8 cellular contexts compared by ENCODE assay signal in the genomic region with DNA sequence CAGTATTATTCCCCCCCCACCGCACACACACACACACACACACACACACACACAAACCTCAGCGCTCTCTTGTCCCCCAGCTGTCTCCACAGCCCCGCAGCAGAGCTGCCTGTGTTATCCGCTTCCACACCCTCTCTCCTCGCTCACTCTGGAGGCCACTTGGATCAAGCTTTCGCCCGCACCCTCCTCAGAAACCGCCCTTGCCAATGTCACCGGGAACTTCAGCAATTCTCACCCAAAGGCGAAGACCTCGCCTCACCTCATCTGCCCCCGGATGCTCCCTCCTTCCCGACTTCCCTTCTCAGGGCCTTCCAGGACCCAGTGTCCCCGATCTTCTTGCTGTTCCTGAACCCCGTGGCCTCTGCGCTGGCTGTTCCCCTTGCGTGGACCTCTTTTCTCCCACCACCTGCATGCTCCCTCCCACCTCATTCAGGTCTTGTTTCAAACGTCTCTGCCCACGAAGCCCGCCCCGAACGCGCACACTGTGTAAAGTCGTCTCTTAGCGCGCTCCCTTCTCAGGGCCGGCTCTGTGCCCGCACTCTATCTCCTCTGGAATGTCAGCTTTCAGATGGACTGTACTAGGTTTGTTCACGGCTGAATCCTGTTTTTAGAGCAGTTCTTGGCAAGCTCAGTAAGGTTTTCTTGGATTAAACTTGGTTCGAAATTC. TPM values are rescaled to one million over a fixed set of nuclear protein-coding genes. Genes with fewer than 3 reads are reported as not detected.
DNase-seq lines count a peak whose midpoint lies in the region; ATAC-seq, FAIRE-seq and TF ChIP-seq lines count a peak whose summit lies in the region.

No MANE protein-coding gene starts in this region.

- peaks cover 8% of the 10 kb centered on the region for H3K27me3 ChIP-seq in CD4-positive, CD25-positive, alpha-beta regulatory T cell (ENCODE audit: control insufficient read depth, insufficient read depth, low read length)
- no peaks in the 10 kb centered on the region for H3K27me3 ChIP-seq in pancreas

- peaks cover 14 to 41% (median 28%) of the 10 kb centered on the region in 4 donors for H3K4me1 Mint-ChIP-seq in CD4-positive, CD25-positive, alpha-beta regulatory T cell
- H3K4me1 Mint-ChIP-seq in effector memory CD8-positive, alpha-beta T cell (ENCODE audit: low read depth in 2 of 2) = peaks cover 23 to 35% of the 10 kb centered on the region in 2 donors
- peaks cover 29% of the 10 kb centered on the region for H3K4me1 Mint-ChIP-seq in neural crest cell

- CTCF ChIA-PET in RWPE1 (lab: Yijun Ruan, JAX) = interaction anchor here (0.6 to 2.1 kb wide), 5 partner anchors 13 to 402 kb away, joined by 3 to 10 read pairs (median 3); no protein-coding TSS in a partner anchor

- DNase-seq in CD4-positive, CD25-positive, alpha-beta regulatory T cell = peak in 1 of 3 donors; percentile 27
- DNase-seq in RWPE1 (ENCODE audit: low spot score) = peak; percentile 17
- no peak for DNase-seq in effector memory CD8-positive, alpha-beta T cell
- peak; percentile 20 for DNase-seq in neural crest cell (ENCODE audit: low read depth, low spot score)
- DNase-seq in pancreas = no peak
- no peak for DNase-seq in AML-193 (lab: John Stamatoyannopoulos, UW)
- no peak for DNase-seq in iPS-NIHi11 (ENCODE audit: low spot score)

- H3K9me3 ChIP-seq in CD4-positive, CD25-positive, alpha-beta regulatory T cell (ENCODE audit: control insufficient read depth in 2 of 2, low read length in 2 of 2) = no peaks in the 10 kb centered on the region
- no peaks in the 10 kb centered on the region for H3K9me3 ChIP-seq in pancreas

- no peak for FAIRE-seq in pancreas (lab: Jason Lieb, UNC)

- H3K9me3 Mint-ChIP-seq in CD4-positive, CD25-positive, alpha-beta regulatory T cell = peaks cover 0 to 9% (median 3%) of the 10 kb centered on the region in 7 donors
- H3K9me3 Mint-ChIP-seq in effector memory CD8-positive, alpha-beta T cell = peaks cover 0 to 2% of the 10 kb centered on the region in 2 donors
- peaks cover 6% of the 10 kb centered on the region for H3K9me3 Mint-ChIP-seq in neural crest cell

- 38 to 41% methylated on average over 30 of the region's 30 CpGs for WGBS in pancreas, 2 donors

- ATAC-seq in CD4-positive, CD25-positive, alpha-beta regulatory T cell (ENCODE audit: low read depth in 2 of 2) = no peak
- ATAC-seq in effector memory CD8-positive, alpha-beta T cell (replicated peaks) = no peak
- no peak for ATAC-seq in GM21529 (IDR thresholded peaks at IDR 0.05; ENCODE audit: unreplicated experiment)
- no peak for ATAC-seq in pancreas

- no peaks in the 10 kb centered on the region for H3K36me3 ChIP-seq in CD4-positive, CD25-positive, alpha-beta regulatory T cell (ENCODE audit: control insufficient read depth, insufficient read depth, low read length)
- no peaks in the 10 kb centered on the region for H3K36me3 ChIP-seq in pancreas

- intact Hi-C loops in pancreas (cut with DNase I) = no loop called here

- no peak overlapping the region for H3K27ac ChIP-seq in CD4-positive, CD25-positive, alpha-beta regulatory T cell (ENCODE audit: insufficient read depth, low read length, poor library complexity, severe bottlenecking)
- H3K27ac ChIP-seq in RWPE1 (peak overlapping the region; percentile 96), pancreas (no peak overlapping the region)

- POLR2A ChIA-PET in RWPE1 (lab: Yijun Ruan, JAX; ENCODE audit: low non-redundant PET) = interaction anchor here (0.6 to 1.7 kb wide), 3 partner anchors 13 to 54 kb away, joined by 3 to 8 read pairs (median 4); no protein-coding TSS in a partner anchor

- no peak for TF ChIP-seq CTCF in RWPE1 (conservative IDR thresholded peaks at IDR 0.05; ENCODE audit: low read depth)
- TF ChIP-seq CTCF in neural crest cell (conservative IDR thresholded peaks at IDR 0.05) = no peak
- TF ChIP-seq CTCF in pancreas (IDR thresholded peaks at IDR 0.05) = no peak

- peak overlapping the region; percentile 88 to 93 (median 90) for H3K4me3 Mint-ChIP-seq in CD4-positive, CD25-positive, alpha-beta regulatory T cell
- H3K4me3 Mint-ChIP-seq in effector memory CD8-positive, alpha-beta T cell = peak overlapping the region; percentile 87 to 98
- peak overlapping the region; percentile 99 for H3K4me3 Mint-ChIP-seq in neural crest cell

- H3K36me3 Mint-ChIP-seq in CD4-positive, CD25-positive, alpha-beta regulatory T cell = peaks cover 7% of the 10 kb centered on the region
- H3K36me3 Mint-ChIP-seq in effector memory CD8-positive, alpha-beta T cell (ENCODE audit: insufficient read depth) = peaks cover 41% of the 10 kb centered on the region
- peaks cover 17% of the 10 kb centered on the region for H3K36me3 Mint-ChIP-seq in neural crest cell (ENCODE audit: low read depth)

- H3K4me3 ChIP-seq in CD4-positive, CD25-positive, alpha-beta regulatory T cell (ENCODE audit: low read depth, low read length) = peak overlapping the region; percentile 81
- H3K4me3 ChIP-seq in pancreas = peak overlapping the region in 1 of 4 donors; percentile 70

- H3K27me3 Mint-ChIP-seq in CD4-positive, CD25-positive, alpha-beta regulatory T cell = peaks cover 60% of the 10 kb centered on the region
- H3K27me3 Mint-ChIP-seq in effector memory CD8-positive, alpha-beta T cell = peaks cover 11 to 17% of the 10 kb centered on the region in 2 donors
- H3K27me3 Mint-ChIP-seq in neural crest cell (ENCODE audit: low read depth) = peaks cover 73% of the 10 kb centered on the region

- H3K4me1 ChIP-seq in CD4-positive, CD25-positive, alpha-beta regulatory T cell (ENCODE audit: control insufficient read depth, insufficient read depth, low read length, poor library complexity, severe bottlenecking) = peaks cover 41% of the 10 kb centered on the region
- peaks cover 0 to 8% (median 0%) of the 10 kb centered on the region in 3 donors for H3K4me1 ChIP-seq in pancreas

- peak overlapping the region; percentile 93 to 98 (median 97) for H3K27ac Mint-ChIP-seq in CD4-positive, CD25-positive, alpha-beta regulatory T cell
- H3K27ac Mint-ChIP-seq in effector memory CD8-positive, alpha-beta T cell = peak overlapping the region; percentile 99 to 100
- no peak overlapping the region for H3K27ac Mint-ChIP-seq in neural crest cell (ENCODE audit: unreplicated experiment)

RNA-seq across cellular contexts. Expression of a gene that starts 0.9 kb away (rescaled TPM):
- total RNA-seq in CD4-positive, CD25-positive, alpha-beta regulatory T cell = 0.72 TPM
- under 1 TPM in 2 of 4 donors, not detected in 2; 0.16 to 0.47 TPM for polyA plus RNA-seq in CD4-positive, CD25-positive, alpha-beta regulatory T cell
- total RNA-seq in neural crest cell (not detected in 2 replicates), pancreas (10 to 100 TPM in 1 of 6 donors, 1 to 10 TPM in 5; 1.9 to 11.1 (median 3.9) TPM)
- 1 to 10 TPM; 2.4 to 3.0 TPM for polyA plus RNA-seq in pancreas

RNA-seq across cellular contexts. Expression of a gene that starts 17.2 kb away (rescaled TPM):
- 40.8 TPM for total RNA-seq in CD4-positive, CD25-positive, alpha-beta regulatory T cell
- polyA plus RNA-seq in CD4-positive, CD25-positive, alpha-beta regulatory T cell = 1 to 10 TPM in 2 of 4 donors, under 1 TPM in 2; 0.67 to 1.6 (median 0.87) TPM
- total RNA-seq in neural crest cell = 34.5 and 39.1 TPM in 2 replicates
- 10 to 100 TPM; 11.4 to 22.1 (median 12.1) TPM for total RNA-seq in pancreas
- 10 to 100 TPM; 17.3 to 28.7 TPM for polyA plus RNA-seq in pancreas

RNA-seq across cellular contexts. Expression of a gene that starts 37.8 kb away (rescaled TPM):
- 1,838 TPM for total RNA-seq in CD4-positive, CD25-positive, alpha-beta regulatory T cell
- polyA plus RNA-seq in CD4-positive, CD25-positive, alpha-beta regulatory T cell = 1,000 to 10,000 TPM; 2,227 to 2,760 (median 2,470) TPM
- total RNA-seq in neural crest cell (2,359 and 2,449 TPM in 2 replicates), pancreas (1,000 to 10,000 TPM in 5 of 6 donors, 100 to 1,000 TPM in 1; 974 to 1,629 (median 1,266) TPM)
- 1,000 to 10,000 TPM; 1,162 to 1,304 TPM for polyA plus RNA-seq in pancreas

RNA-seq across cellular contexts. Expression of a gene that starts 55.1 kb away (rescaled TPM):
- total RNA-seq in CD4-positive, CD25-positive, alpha-beta regulatory T cell = 40.3 TPM
- polyA plus RNA-seq in CD4-positive, CD25-positive, alpha-beta regulatory T cell = 10 to 100 TPM; 28.0 to 39.9 (median 35.0) TPM
- total RNA-seq in neural crest cell = 9.0 TPM in 2 replicates
- total RNA-seq in pancreas = 10 to 100 TPM in 1 of 6 donors, 1 to 10 TPM in 5; 5.6 to 10.4 (median 7.4) TPM
- polyA plus RNA-seq in pancreas = 10 to 100 TPM; 12.8 to 18.1 TPM

RNA-seq across cellular contexts. Expression of a gene that starts 58.5 kb away (rescaled TPM):
- not detected for total RNA-seq in CD4-positive, CD25-positive, alpha-beta regulatory T cell
- polyA plus RNA-seq in CD4-positive, CD25-positive, alpha-beta regulatory T cell = not detected
- total RNA-seq in neural crest cell = not detected in 2 replicates
- total RNA-seq in pancreas = not detected
- polyA plus RNA-seq in pancreas = not detected

Comparison
In these comparisons a context has a peak if more than half of its experiments do, and no peak if none do; other contexts are left out.
1. DNase-seq: peak in RWPE1 (single experiment) and neural crest cell (single experiment); none in effector memory CD8-positive, alpha-beta T cell (0 of 3), pancreas (0 of 6), AML-193 (0 of 2) and iPS-NIHi11 (single experiment).
2. Peak in every context shown above with its lines, with median percentiles within 50 percentile points of each other: H3K4me3 Mint-ChIP-seq.